Comparison of ENCODE assay signal across 29 cellular contexts in the genomic region with DNA sequence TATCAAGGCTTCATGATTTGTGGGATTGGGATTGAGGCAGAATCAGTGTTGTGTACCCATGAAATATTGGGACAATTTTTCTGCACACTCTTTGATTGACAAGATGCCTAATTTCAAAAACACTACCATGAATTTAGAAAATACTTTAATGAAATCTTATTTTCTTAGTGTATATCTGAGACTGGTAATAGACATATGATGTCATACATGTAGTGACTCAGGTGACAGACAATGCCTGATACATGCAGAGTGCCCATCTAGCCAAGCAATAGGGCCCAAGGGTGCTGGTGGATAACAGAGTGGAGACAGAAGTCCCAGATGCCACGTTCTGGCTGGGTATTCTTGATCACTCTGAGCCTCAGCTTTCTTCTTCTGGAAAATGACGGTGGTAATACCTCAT.
"Had no signal": no experiment of that assay in that cellular context is flagged by ENCODE, and none has a peak within 500 bp of the region (broad histone marks: within the 10 kb centered on the region; RNA-seq: fewer than 3 reads in every experiment).

No MANE protein-coding gene starts in this region.

- FAIRE-seq: colon, endometrium, endothelial cell of umbilical vein, frontal cortex had no signal

- H3K27me3 ChIP-seq: colonic mucosa, esophagus muscularis mucosa, esophagus squamous epithelium, foreskin keratinocyte, gastrocnemius medialis, gastroesophageal sphincter, heart left ventricle had no signal

- H3K4me1 Mint-ChIP-seq: endodermal cell had no signal

- H3K4me1 ChIP-seq: colonic mucosa, esophagus muscularis mucosa, esophagus squamous epithelium, foreskin keratinocyte, gastrocnemius medialis, gastroesophageal sphincter, heart left ventricle, heart right ventricle had no signal

- H3K9me3 Mint-ChIP-seq: endodermal cell had no signal

- H3K9me3 ChIP-seq: colonic mucosa, esophagus muscularis mucosa, esophagus squamous epithelium, gastrocnemius medialis, gastroesophageal sphincter, heart left ventricle, heart right ventricle had no signal

- H3K36me3 ChIP-seq: colonic mucosa, esophagus muscularis mucosa, esophagus squamous epithelium, gastrocnemius medialis, gastroesophageal sphincter, heart left ventricle, heart right ventricle had no signal

- H3K27ac ChIP-seq: colonic mucosa, coronary artery, dorsolateral prefrontal cortex, epithelial cell of prostate, esophagus muscularis mucosa, esophagus squamous epithelium, foreskin keratinocyte, gastrocnemius medialis, gastroesophageal sphincter, heart left ventricle, heart right ventricle had no signal

- ATAC-seq: effector memory CD8-positive, alpha-beta T cell; esophagus mucosa; foreskin keratinocyte; gastrocnemius medialis; gastroesophageal sphincter; heart left ventricle; heart right ventricle had no signal

- H3K4me3 ChIP-seq: colonic mucosa, coronary artery, dorsolateral prefrontal cortex, esophagus muscularis mucosa, esophagus squamous epithelium, gastrocnemius medialis, gastroesophageal sphincter, heart left ventricle, heart right ventricle had no signal

- H3K27me3 Mint-ChIP-seq: dendritic cell treated with granulocyte-macrophage colony-stimulating factor and Interleukin-4, amounts not matched to agents 40 ng/mL and 50 ng/mL, for 4 days had no signal

- DNase-seq: colonic mucosa; cortex of kidney; dermis blood vessel endothelial cell; dorsolateral prefrontal cortex; effector CD4-positive, alpha-beta T cell; effector CD8-positive, alpha-beta T cell; effector memory CD4-positive, alpha-beta T cell; effector memory CD8-positive, alpha-beta T cell; endodermal cell; erythroblast; esophagus squamous epithelium; foreskin fibroblast; foreskin keratinocyte; foreskin melanocyte; gastrocnemius medialis; glutamatergic neuron; head of caudate nucleus; heart left ventricle; heart right ventricle had no signal

- H3K27ac Mint-ChIP-seq: dendritic cell treated with granulocyte-macrophage colony-stimulating factor and Interleukin-4, amounts not matched to agents 40 ng/mL and 50 ng/mL, for 4 days; effector memory CD8-positive, alpha-beta T cell; endodermal cell had no signal

- H3K4me3 Mint-ChIP-seq: dendritic cell treated with granulocyte-macrophage colony-stimulating factor and Interleukin-4, amounts not matched to agents 40 ng/mL and 50 ng/mL, for 4 days; effector memory CD8-positive, alpha-beta T cell; endodermal cell had no signal
